1 cellular context compared by ENCODE assay signal in genomic region chr5:177438468-177438867, GRCh38.
TF ChIP-seq lines count a peak whose summit lies in the region.

No MANE protein-coding gene starts in this region.

TF ChIP-seq in GM12878, 131 proteins besides CTCF, POLR2A, EP300 and RAD21:
- TF ChIP-seq POLR2AphosphoS5 (IDR thresholded peaks at IDR 0.05; ENCODE audit: low read length) (peak; percentile 54; the same call in 1 of the 2 replicates), PBX3 (IDR thresholded peaks at IDR 0.05; ENCODE audit: insufficient replicate concordance, low read depth, low read length) (no peak), SREBF2 (IDR thresholded peaks at IDR 0.05; ENCODE audit: low read length) (no peak), ATF3 (IDR thresholded peaks at IDR 0.05; ENCODE audit: borderline replicate concordance, extremely low read depth, low read depth, low read length) (no peak), BCLAF1 (IDR thresholded peaks at IDR 0.05) (no peak)
